16 cellular contexts compared by ENCODE assay signal in genomic region chr1:198357937-198358336, GRCh38.
A peak's percentile ranks its signal among the peaks of the same experiment; 100 is the strongest.
DNase-seq lines count a peak whose midpoint lies in the region; ATAC-seq, FAIRE-seq and TF ChIP-seq lines count a peak whose summit lies in the region.
"Had no signal": no experiment of that assay in that cellular context is flagged by ENCODE, and none has a peak within 500 bp of the region (broad histone marks: within the 10 kb centered on the region; RNA-seq: fewer than 3 reads in every experiment).

No MANE protein-coding gene starts in this region.

- no peak overlapping the region for H3K4me2 ChIP-seq in A549
- no peak overlapping the region for H3K4me2 ChIP-seq in GM23248 (ENCODE audit: unreplicated experiment)
- H3K4me2 ChIP-seq in osteoblast (ENCODE audit: insufficient read depth, low read length), result no peak overlapping the region
- H3K4me2 ChIP-seq: GM23338 had no signal

- H3K36me3 ChIP-seq in GM23248 (ENCODE audit: low read depth) (no peaks in the 10 kb centered on the region), osteoblast (ENCODE audit: insufficient read depth, low read length) (no peaks in the 10 kb centered on the region), spleen (no peaks in the 10 kb centered on the region)

- H2AFZ ChIP-seq in GM23248 (0 out of 2 replicates have a peak overlapping the region, but pooled peaks have one; percentile 48), osteoblast (ENCODE audit: low read length) (peak overlapping the region; percentile 45)
- H2AFZ ChIP-seq: GM23338 had no signal

- no peak overlapping the region for H3K4me3 ChIP-seq in A549
- H3K4me3 ChIP-seq in GM23248, result no peak overlapping the region
- no peak overlapping the region for H3K4me3 ChIP-seq in osteoblast (ENCODE audit: insufficient read depth, low read length)
- no peak overlapping the region for H3K4me3 ChIP-seq in spleen
- H3K4me3 ChIP-seq: GM12878, GM23338 had no signal

- TF ChIP-seq POLR2A in A549 (IDR thresholded peaks at IDR 0.05; ENCODE audit: low read length), result no peak
- TF ChIP-seq POLR2A in spleen (IDR thresholded peaks at IDR 0.05), result no peak

- H4K20me1 ChIP-seq in GM23248 (ENCODE audit: insufficient read depth) (no peaks in the 10 kb centered on the region), osteoblast (ENCODE audit: insufficient read depth, low read length) (no peaks in the 10 kb centered on the region)

- no peak for TF ChIP-seq EP300 in A549 (IDR thresholded peaks at IDR 0.05)

- no peak overlapping the region for H3K27ac Mint-ChIP-seq in activated CD4-positive, alpha-beta T cell treated with anti-CD3 and anti-CD28 coated beads for 36 hours
- H3K27ac Mint-ChIP-seq: B cell; CD4-positive, alpha-beta T cell; GM23338; H9; IgD-negative memory B cell had no signal

- H3K4me1 ChIP-seq in A549, result no peaks in the 10 kb centered on the region
- no peaks in the 10 kb centered on the region for H3K4me1 ChIP-seq in GM23248 (ENCODE audit: insufficient read depth)
- no peaks in the 10 kb centered on the region for H3K4me1 ChIP-seq in osteoblast (ENCODE audit: insufficient read depth, low read length)
- no peaks in the 10 kb centered on the region for H3K4me1 ChIP-seq in spleen

- in situ Hi-C loops in GM23248 (cut with MboI), result no loop called here

- H3F3A ChIP-seq in GM23248 (ENCODE audit: insufficient read depth), result no peaks in the 10 kb centered on the region

- H3K9ac ChIP-seq in GM23248, result no peak overlapping the region

- peaks cover 3% of the 10 kb centered on the region; the same call in 1 of the 2 replicates for H3K9me2 ChIP-seq in GM23248 (ENCODE audit: insufficient read depth)

- no peak for DNase-seq in activated CD4-positive, alpha-beta T cell treated with anti-CD3 and anti-CD28 coated beads for 36 hours
- no peak for DNase-seq in activated CD4-positive, alpha-beta T cell treated with anti-CD3 and anti-CD28 coated beads, Interleukin-2, amount 50 U/mL, for 48 hours
- DNase-seq in A549 (ENCODE audit: low read depth in 1 of 2, low spot score in 1 of 2) (no peak), GM23248 (no peak), osteoblast (ENCODE audit: insufficient read length, low spot score, missing footprints) (no peak), glomerular visceral epithelial cell (ENCODE audit: extremely low spot score) (no peak), spleen (no peak)
- DNase-seq: 8988T; C1 segment of cervical spinal cord; CD4-positive, alpha-beta T cell; DMS79; H9 had no signal

- no peak for TF ChIP-seq CTCF in A549 (IDR thresholded peaks at IDR 0.05)
- TF ChIP-seq CTCF in osteoblast (IDR thresholded peaks at IDR 0.05; ENCODE audit: extremely low read depth, low read depth, low read length), result no peak
- TF ChIP-seq CTCF in spleen (IDR thresholded peaks at IDR 0.05 in 8 of 11, conservative IDR thresholded peaks at IDR 0.05 in 3 of 11), result no peak

- POLR2A ChIA-PET in activated CD4-positive, alpha-beta T cell treated with anti-CD3 and anti-CD28 coated beads for 36 hours (lab: Charles Lee), result no interaction called here
- POLR2A ChIA-PET in A549 (lab: Yijun Ruan, JAX), result no interaction called here

- H3K79me2 ChIP-seq in GM23248 (ENCODE audit: insufficient read depth) (no peaks in the 10 kb centered on the region), osteoblast (ENCODE audit: insufficient read depth, low read length) (no peaks in the 10 kb centered on the region)

- TF ChIP-seq RAD21 in A549 (conservative IDR thresholded peaks at IDR 0.05 in 1 of 2, IDR thresholded peaks at IDR 0.05 in 1 of 2), result no peak

- H3K36me3 Mint-ChIP-seq in activated CD4-positive, alpha-beta T cell treated with anti-CD3 and anti-CD28 coated beads for 36 hours (ENCODE audit: low read depth), result no peaks in the 10 kb centered on the region
- H3K36me3 Mint-ChIP-seq: IgD-negative memory B cell had no signal

- peak; percentile 18 for FAIRE-seq in A549 (lab: Jason Lieb, UNC)
- FAIRE-seq: GM12878 had no signal

- 37% methylated on average over 2 of the region's 2 CpGs for WGBS in A549 (ENCODE audit: missing lambda C conversion rate)
- 86 to 90% methylated on average over 2 of the region's 2 CpGs for WGBS in GM23248 (ENCODE audit: low coverage in 1 of 2, low lambda C conversion rate in 2 of 2, missing lambda C conversion rate in 2 of 2), 2 experiments
- WGBS in spleen, 5 donors, result 74 to 90% (median 78%) methylated on average over 2 of the region's 2 CpGs

- CTCF ChIA-PET in activated CD4-positive, alpha-beta T cell treated with anti-CD3 and anti-CD28 coated beads for 36 hours (lab: Charles Lee), result interaction anchor here (0.6 to 1.1 kb wide), 8 partner anchors 9 to 630 kb away, joined by 3 to 5 read pairs (median 4); no protein-coding TSS in a partner anchor
- CTCF ChIA-PET in A549 (lab: Yijun Ruan, JAX), result interaction anchor here (0.9 to 1.6 kb wide), 3 partner anchors 8 to 324 kb away, joined by 3 to 4 read pairs (median 3); no protein-coding TSS in a partner anchor

- ATAC-seq in activated CD4-positive, alpha-beta T cell treated with anti-CD3 and anti-CD28 coated beads for 36 hours, result peak; percentile 72
- no peak for ATAC-seq in A549
- ATAC-seq: GM12878, GM23338 had no signal

- H3K9me3 ChIP-seq in A549, result no peaks in the 10 kb centered on the region
- H3K9me3 ChIP-seq in GM23248 (ENCODE audit: low read depth), result no peaks in the 10 kb centered on the region
- H3K9me3 ChIP-seq in osteoblast (ENCODE audit: low read depth, low read length), result no peaks in the 10 kb centered on the region
- no peaks in the 10 kb centered on the region for H3K9me3 ChIP-seq in spleen

- H3K27me3 ChIP-seq in GM23248 (replicated peaks; ENCODE audit: insufficient read depth) (no peaks in the 10 kb centered on the region), osteoblast (ENCODE audit: insufficient read depth, low read length) (no peaks in the 10 kb centered on the region), spleen (replicated peaks in 1 of 7) (no peaks in the 10 kb centered on the region)

- no peaks in the 10 kb centered on the region for H3K9me3 Mint-ChIP-seq in activated CD4-positive, alpha-beta T cell treated with anti-CD3 and anti-CD28 coated beads for 36 hours (ENCODE audit: low read depth)
- H3K9me3 Mint-ChIP-seq: CD4-positive, alpha-beta T cell; GM23338; H9; IgD-negative memory B cell had no signal

- H3K4me1 Mint-ChIP-seq in activated CD4-positive, alpha-beta T cell treated with anti-CD3 and anti-CD28 coated beads for 36 hours, result peaks cover 11% of the 10 kb centered on the region
- H3K4me1 Mint-ChIP-seq: B cell had no signal

- H3K4me3 Mint-ChIP-seq in activated CD4-positive, alpha-beta T cell treated with anti-CD3 and anti-CD28 coated beads for 36 hours, result no peak overlapping the region
- H3K4me3 Mint-ChIP-seq: B cell; CD4-positive, alpha-beta T cell; GM23338; H9; IgD-negative memory B cell had no signal

- H3K27me3 Mint-ChIP-seq in activated CD4-positive, alpha-beta T cell treated with anti-CD3 and anti-CD28 coated beads for 36 hours, result no peaks in the 10 kb centered on the region
- H3K27me3 Mint-ChIP-seq: CD4-positive, alpha-beta T cell had no signal

- no peak overlapping the region for H3K27ac ChIP-seq in A549
- no peak overlapping the region for H3K27ac ChIP-seq in GM23248
- no peak overlapping the region for H3K27ac ChIP-seq in osteoblast (ENCODE audit: low read depth, low read length)
- no peak overlapping the region for H3K27ac ChIP-seq in spleen

- intact Hi-C loops in activated CD4-positive, alpha-beta T cell treated with anti-CD3 and anti-CD28 coated beads for 36 hours (cut with DNase I, micrococcal nuclease), result loop anchor here (1.0 to 10.0 kb wide), 9 partner anchors 99 to 833 kb away; partner anchors contain the start of gene NEK7 (in 2 of the 2)
- intact Hi-C loops in spleen (cut with DNase I; ENCODE audit: low total_unique reads), result loop anchor here (10.0 kb wide), 1 partner anchor 263 kb away; no protein-coding TSS in a partner anchor

TF ChIP-seq in A549, 52 proteins besides CTCF, POLR2A, EP300 and RAD21:
- TF ChIP-seq KDM1A (IDR thresholded peaks at IDR 0.05; ENCODE audit: low read depth) (no peak), USF2 (IDR thresholded peaks at IDR 0.05) (no peak), BHLHE40 (IDR thresholded peaks at IDR 0.05; ENCODE audit: low read depth, low read length) (no peak)
